ENCODE assay signal across 20 cellular contexts in genomic region chr15:79804833-79805232, GRCh38.
A peak's percentile ranks its signal among the peaks of the same experiment; 100 is the strongest.
DNase-seq lines count a peak whose midpoint lies in the region; ATAC-seq, FAIRE-seq and TF ChIP-seq lines count a peak whose summit lies in the region.
"Had no signal": no experiment of that assay in that cellular context is flagged by ENCODE, and none has a peak within 500 bp of the region (broad histone marks: within the 10 kb centered on the region; RNA-seq: fewer than 3 reads in every experiment).

No MANE protein-coding gene starts in this region.

- no peak overlapping the region for H3K4me3 ChIP-seq in A549
- H3K4me3 ChIP-seq in GM23338, result no peak overlapping the region
- no peak overlapping the region for H3K4me3 ChIP-seq in K562
- H3K4me3 ChIP-seq in mucosa of descending colon, result no peak overlapping the region

- H3K4me1 ChIP-seq in A549 (no peaks in the 10 kb centered on the region), GM23338 (ENCODE audit: insufficient read depth) (no peaks in the 10 kb centered on the region), K562 (replicated peaks in 1 of 2; ENCODE audit: control insufficient read depth in 2 of 2, insufficient read depth in 2 of 2, low read length in 2 of 2) (no peaks in the 10 kb centered on the region), mucosa of descending colon (ENCODE audit: low read depth) (no peaks in the 10 kb centered on the region)

- in situ Hi-C loops in K562 (cut with MboI), result no loop called here

- H3K27me3 ChIP-seq in GM23338 (ENCODE audit: insufficient read depth), result no peaks in the 10 kb centered on the region
- H3K27me3 ChIP-seq in K562 (ENCODE audit: control insufficient read depth in 2 of 2, insufficient read depth in 2 of 2, low read length in 2 of 2), result peaks cover 4 to 18% of the 10 kb centered on the region in 2 experiments; a peak in 4 of 5 replicates

- no peak overlapping the region for H3K9ac ChIP-seq in K562 (ENCODE audit: insufficient read depth in 1 of 2, low read depth in 2 of 2, low read length in 2 of 2)

- no peak for FAIRE-seq in A549 (lab: Jason Lieb, UNC)
- no peak for FAIRE-seq in K562 (lab: Jason Lieb, UNC)
- FAIRE-seq: A204.1, D721Med, G401.6, GM12891, H54 had no signal

- peaks cover 2% of the 10 kb centered on the region for H3K9me1 ChIP-seq in K562 (ENCODE audit: control insufficient read depth, insufficient read depth, low read length)

- TF ChIP-seq EP300 in A549 (IDR thresholded peaks at IDR 0.05) (no peak), K562 (IDR thresholded peaks at IDR 0.05; ENCODE audit: low read length) (no peak)

- DNase-seq in A549 (ENCODE audit: low read depth in 1 of 2, low spot score in 1 of 2) (no peak), GM23338 (ENCODE audit: low spot score) (no peak), K562 (ENCODE audit: extremely low read depth in 1 of 4, low spot score in 3 of 4) (no peak), fibroblast of peridontal ligament (ENCODE audit: extremely low read depth) (peak; percentile 7), mucosa of descending colon (no peak)
- no peak for DNase-seq in NK-92 treated with Interleukin-12 subunit alpha and Interleukin-12 subunit beta, amount 100 ng/mL, for 24 hours (lab: John Stamatoyannopoulos, UW)
- no peak for DNase-seq in T-helper 2 cell treated with Interferon-gamma antibody and Interleukin-4, amounts not matched to agents 5 μg/mL and 100 μg/mL, for 36 hours (ENCODE audit: low spot score)
- DNase-seq: CD8-positive, alpha-beta T cell; COR-L47; DMS153; DMS79 treated with DMSO at 0.1 percent for 48 hours; EL had no signal

- TF ChIP-seq POLR2A in A549 (IDR thresholded peaks at IDR 0.05; ENCODE audit: low read length), result no peak
- TF ChIP-seq POLR2A in K562 (conservative IDR thresholded peaks at IDR 0.05), result no peak

- H3K4me1 Mint-ChIP-seq in GM23338, result no peaks in the 10 kb centered on the region
- no peaks in the 10 kb centered on the region for H3K4me1 Mint-ChIP-seq in T-helper 2 cell treated with Interferon-gamma antibody and Interleukin-4, amounts not matched to agents 5 μg/mL and 100 μg/mL, for 36 hours (ENCODE audit: low read depth)

- H3K9me3 ChIP-seq in A549 (0 out of 3 replicates have a peak, but pooled peaks cover 2% of the 10 kb centered on the region), K562 (replicated peaks; ENCODE audit: control insufficient read depth, insufficient read depth, low read depth, low read length) (no peaks in the 10 kb centered on the region), mucosa of descending colon (no peaks in the 10 kb centered on the region)

- H3K27ac ChIP-seq in A549 (no peak overlapping the region), GM23338 (ENCODE audit: low read depth) (no peak overlapping the region), K562 (ENCODE audit: extremely low read depth, low read depth, low read length) (no peak overlapping the region)
- H3K27ac ChIP-seq: HL-60 had no signal

- POLR2A ChIA-PET in A549 (lab: Yijun Ruan, JAX), result no interaction called here
- POLR2A ChIA-PET in K562 (lab: Yijun Ruan, JAX), result no interaction called here

- no peaks in the 10 kb centered on the region; the same call in 1 of the 3 replicates for H3K36me3 Mint-ChIP-seq in GM23338 (ENCODE audit: low read depth)
- no peaks in the 10 kb centered on the region for H3K36me3 Mint-ChIP-seq in T-helper 2 cell treated with Interferon-gamma antibody and Interleukin-4, amounts not matched to agents 5 μg/mL and 100 μg/mL, for 36 hours (ENCODE audit: low read depth)
- H3K36me3 Mint-ChIP-seq: CD14-positive monocyte; CD8-positive, alpha-beta T cell had no signal

- ATAC-seq in A549, result no peak
- no peak for ATAC-seq in GM23338
- ATAC-seq in K562, result no peak
- no peak for ATAC-seq in mucosa of descending colon
- ATAC-seq: CD8-positive, alpha-beta T cell; HCT116 had no signal

- TF ChIP-seq RAD21 in A549 (conservative IDR thresholded peaks at IDR 0.05 in 1 of 2, IDR thresholded peaks at IDR 0.05 in 1 of 2) (no peak), K562 (CRISPR knock-in tag; conservative IDR thresholded peaks at IDR 0.05 in 1 of 2, IDR thresholded peaks at IDR 0.05 in 1 of 2) (no peak)

- intact Hi-C loops in K562 (cut with micrococcal nuclease), result no loop called here
- intact Hi-C loops in mucosa of descending colon (cut with DNase I, micrococcal nuclease), result no loop called here

- 96% methylated on average over 2 of the region's 2 CpGs for WGBS in A549 (ENCODE audit: missing lambda C conversion rate)
- 0% methylated on average over 2 of the region's 2 CpGs for WGBS in K562 (ENCODE audit: insufficient coverage, low coverage, missing lambda C conversion rate)

- no peaks in the 10 kb centered on the region for H3K27me3 Mint-ChIP-seq in GM23338 (ENCODE audit: insufficient read depth, low read depth, poor library complexity)
- H3K27me3 Mint-ChIP-seq in T-helper 2 cell treated with Interferon-gamma antibody and Interleukin-4, amounts not matched to agents 5 μg/mL and 100 μg/mL, for 36 hours (ENCODE audit: low read depth), result peaks cover 5% of the 10 kb centered on the region

- no peaks in the 10 kb centered on the region for H3F3A ChIP-seq in GM23338 (replicated peaks; ENCODE audit: low read depth)

- H3K36me3 ChIP-seq in GM23338 (ENCODE audit: insufficient read depth) (no peaks in the 10 kb centered on the region), K562 (ENCODE audit: control insufficient read depth, insufficient read depth, low read length) (no peaks in the 10 kb centered on the region), mucosa of descending colon (ENCODE audit: low read depth) (no peaks in the 10 kb centered on the region)

- no peaks in the 10 kb centered on the region for H4K20me1 ChIP-seq in GM23338 (replicated peaks; ENCODE audit: insufficient read depth)
- H4K20me1 ChIP-seq in K562 (replicated peaks; ENCODE audit: control insufficient read depth, insufficient read depth, low read length), result no peaks in the 10 kb centered on the region

- H2AFZ ChIP-seq in GM23338 (no peak overlapping the region), K562 (ENCODE audit: low read depth, low read length) (no peak overlapping the region)

- no peak overlapping the region for H3K4me3 Mint-ChIP-seq in GM23338
- H3K4me3 Mint-ChIP-seq in T-helper 2 cell treated with Interferon-gamma antibody and Interleukin-4, amounts not matched to agents 5 μg/mL and 100 μg/mL, for 36 hours, result no peak overlapping the region
- H3K4me3 Mint-ChIP-seq: CD14-positive monocyte; CD8-positive, alpha-beta T cell had no signal

- H3K79me2 ChIP-seq in GM23338 (replicated peaks; ENCODE audit: insufficient read depth), result no peaks in the 10 kb centered on the region
- H3K79me2 ChIP-seq in K562 (ENCODE audit: control insufficient read depth, insufficient read depth, low read length), result no peaks in the 10 kb centered on the region

- TF ChIP-seq CTCF in A549 (IDR thresholded peaks at IDR 0.05) (no peak), GM23338 (conservative IDR thresholded peaks at IDR 0.05; ENCODE audit: low read depth in 2 of 2) (no peak), K562 (IDR thresholded peaks at IDR 0.05 in 2 of 3, conservative IDR thresholded peaks at IDR 0.05 in 1 of 3; ENCODE audit: insufficient read depth in 2 of 3, low read depth in 1 of 3, low read length in 3 of 3) (no peak), mucosa of descending colon (IDR thresholded peaks at IDR 0.05) (no peak)

- no TSS peak for BruUV-seq in K562 (replicated peaks; lab: Mats Ljungman, UMichigan)

- CTCF ChIA-PET in A549 (lab: Yijun Ruan, JAX), result interaction anchor here (2.1 kb wide), 1 partner anchor 49 kb away, joined by 6 read pairs; no protein-coding TSS in a partner anchor
- CTCF ChIA-PET in K562 (lab: Yijun Ruan, JAX; ENCODE audit: low intra/inter-chr PET ratio), result no interaction called here

- no peaks in the 10 kb centered on the region; the same call in 2 of the 3 replicates for H3K9me3 Mint-ChIP-seq in GM23338
- H3K9me3 Mint-ChIP-seq in T-helper 2 cell treated with Interferon-gamma antibody and Interleukin-4, amounts not matched to agents 5 μg/mL and 100 μg/mL, for 36 hours, result peaks cover 3% of the 10 kb centered on the region
- H3K9me3 Mint-ChIP-seq: CD8-positive, alpha-beta T cell had no signal

- peak overlapping the region; percentile 62; the same call in 1 of the 2 replicates for H3K27ac Mint-ChIP-seq in GM23338
- H3K27ac Mint-ChIP-seq in T-helper 2 cell treated with Interferon-gamma antibody and Interleukin-4, amounts not matched to agents 5 μg/mL and 100 μg/mL, for 36 hours, result no peak overlapping the region
- H3K27ac Mint-ChIP-seq: CD8-positive, alpha-beta T cell had no signal

- H3K4me2 ChIP-seq in A549 (no peak overlapping the region), GM23338 (no peak overlapping the region), K562 (ENCODE audit: insufficient read depth, low read length) (no peak overlapping the region)

- H3K9me2 ChIP-seq in GM23338 (ENCODE audit: insufficient read depth), result peaks cover 13% of the 10 kb centered on the region; the same call in 1 of the 2 replicates

TF ChIP-seq in A549, 52 proteins besides CTCF, POLR2A, EP300 and RAD21:
- TF ChIP-seq MAFK (IDR thresholded peaks at IDR 0.05; ENCODE audit: partially characterized antibody) (peak; percentile 87), NFE2L2 (conservative IDR thresholded peaks at IDR 0.05; ENCODE audit: low read length) (0 out of 2 replicates have a peak, but pooled peaks have one; percentile 28), CHD2 (IDR thresholded peaks at IDR 0.05; ENCODE audit: low read length, partially characterized antibody) (no peak), SMC3 (IDR thresholded peaks at IDR 0.05) (no peak), CEBPB (IDR thresholded peaks at IDR 0.05) (peak; percentile 18 to 40; a peak in 2 of 4 replicates), POLR2AphosphoS2 (conservative IDR thresholded peaks at IDR 0.05; ENCODE audit: low read length) (no peak)

TF ChIP-seq in GM23338, 12 proteins besides CTCF, POLR2A, EP300 and RAD21 (continues in another document):
- TF ChIP-seq CREB1 (CRISPR knock-in tag; IDR thresholded peaks at IDR 0.05; ENCODE audit: low read depth) (no peak), EZH2phosphoT487 (IDR thresholded peaks at IDR 0.05; ENCODE audit: unreplicated experiment) (no peak), JUNB (IDR thresholded peaks at IDR 0.05; ENCODE audit: unreplicated experiment) (no peak), POLR2AphosphoS5 (IDR thresholded peaks at IDR 0.05; ENCODE audit: low read depth) (no peak), ZNF114 (CRISPR knock-in tag; IDR thresholded peaks at IDR 0.05) (no peak), ZNF331 (CRISPR knock-in tag; IDR thresholded peaks at IDR 0.05; ENCODE audit: low read depth) (no peak), STAT1 (IDR thresholded peaks at IDR 0.05; ENCODE audit: unreplicated experiment) (no peak)

TF ChIP-seq in K562, 482 proteins besides CTCF, POLR2A, EP300 and RAD21 (continues in another document):
- peak; percentile 83 for TF ChIP-seq MAFF (IDR thresholded peaks at IDR 0.05; ENCODE audit: low read length)
- peak; percentile 88 for TF ChIP-seq C11orf30 (IDR thresholded peaks at IDR 0.05; ENCODE audit: low read depth)
- no peak for TF ChIP-seq CREB3 (tag; conservative IDR thresholded peaks at IDR 0.05; ENCODE audit: low read depth)

Comparison
In these comparisons a context has a peak if more than half of its experiments do, and no peak if none do; other contexts are left out.
1. Of the 35 proteins assayed by ChIP-seq in both K562 and A549: peak only in K562: none; only in A549: none; in both: CEBPB and MAFK; in neither: 32; mixed calls (peak in some experiments, not most) for 1.